ENCODE assay signal across 27 cellular contexts in genomic region chr16:4687416-4687815, GRCh38. TPM values are rescaled to one million over a fixed set of nuclear protein-coding genes. Genes with fewer than 3 reads are reported as not detected.
"Had no signal": no experiment of that assay in that cellular context is flagged by ENCODE, and none has a peak within 500 bp of the region (broad histone marks: within the 10 kb centered on the region; RNA-seq: fewer than 3 reads in every experiment).

No MANE protein-coding gene starts in this region.

- DNase-seq: activated CD4-positive, alpha-beta memory T cell treated with anti-CD3 and anti-CD28 coated beads for 36 hours; activated CD4-positive, alpha-beta T cell treated with anti-CD3 and anti-CD28 coated beads, Interleukin-2, amount 10 ng/mL, durations not matched to agents 24 days and 14 days; activated CD4-positive, CD25-positive, alpha-beta regulatory T cell treated with anti-CD3 and anti-CD28 coated beads, Interleukin-2, amount 50 U/mL, for 72 hours; activated CD8-positive, alpha-beta memory T cell treated with anti-CD3 and anti-CD28 coated beads, Interleukin-2, amount 50 U/mL, for 4 hours; activated T-cell treated with anti-CD3 and anti-CD28 coated beads, Interleukin-2, amount 50 U/mL, for 1 hour; anterior cingulate cortex; dorsolateral prefrontal cortex; effector memory CD4-positive, alpha-beta T cell; erythroblast; lower lobe of right lung; mesenchymal stem cell; stimulated activated CD4-positive, alpha-beta T cell treated with anti-CD3 and anti-CD28 coated beads, Interleukin-12 subunit alpha, Interleukin-12 subunit beta, amount 100 ng/mL, for 4 hours; stimulated activated CD4-positive, alpha-beta T cell treated with anti-CD3 and anti-CD28 coated beads, Interleukin-4, amount 100 ng/mL, for 1 hour; stimulated activated naive CD8-positive, alpha-beta T cell treated with anti-CD3 and anti-CD28 coated beads, Interleukin-15, amount 100 ng/mL, for 72 hours; substantia nigra; T1000; uterus; WERI-Rb-1 had no signal

- H3K36me3 ChIP-seq: uterus had no signal

- H3K36me3 Mint-ChIP-seq: activated naive CD8-positive, alpha-beta T cell; type B pancreatic cell had no signal

- H3K4me3 Mint-ChIP-seq: activated CD4-positive, alpha-beta memory T cell treated with anti-CD3 and anti-CD28 coated beads for 36 hours; activated CD4-positive, alpha-beta T cell treated with anti-CD3 and anti-CD28 coated beads, Interleukin-2, amount 10 ng/mL, durations not matched to agents 24 days and 14 days; activated naive CD8-positive, alpha-beta T cell; naive thymus-derived CD8-positive, alpha-beta T cell; stimulated activated naive CD8-positive, alpha-beta T cell treated with anti-CD3 and anti-CD28 coated beads, Interleukin-15, amount 100 ng/mL, for 72 hours; T-helper 17 cell; type B pancreatic cell had no signal

- H3K4me3 ChIP-seq: coronary artery, dorsolateral prefrontal cortex, heart left ventricle, lower lobe of right lung, skin epidermis, uterus had no signal

- H3K27me3 ChIP-seq: dorsolateral prefrontal cortex, heart left ventricle, uterus had no signal

- ATAC-seq: heart left ventricle; lower lobe of right lung; naive thymus-derived CD8-positive, alpha-beta T cell; sciatic nerve; stimulated activated naive CD8-positive, alpha-beta T cell treated with anti-CD3 and anti-CD28 coated beads, Interleukin-15, amount 100 ng/mL, for 72 hours; T-helper 17 cell had no signal

- H3K9me3 Mint-ChIP-seq: activated CD4-positive, alpha-beta memory T cell treated with anti-CD3 and anti-CD28 coated beads for 36 hours; activated CD4-positive, alpha-beta T cell treated with anti-CD3 and anti-CD28 coated beads, Interleukin-2, amount 10 ng/mL, durations not matched to agents 24 days and 14 days; activated T-helper 2 cell treated with anti-CD3 and anti-CD28 coated beads, Interferon-gamma antibody, Interleukin-2, Interleukin-4, amounts not matched to agents 10 μg/mL and 5 μg/mL and 100 μg/mL, durations not matched to agents 14 hours and 24 hours and 36 hours; naive thymus-derived CD8-positive, alpha-beta T cell; stimulated activated naive CD8-positive, alpha-beta T cell treated with anti-CD3 and anti-CD28 coated beads, Interleukin-15, amount 100 ng/mL, for 72 hours; type B pancreatic cell had no signal

- H3K4me1 ChIP-seq: uterus had no signal

- H3K9me3 ChIP-seq: heart left ventricle, lower lobe of right lung, uterus had no signal

- H3K27me3 Mint-ChIP-seq: activated CD4-positive, alpha-beta memory T cell treated with anti-CD3 and anti-CD28 coated beads for 36 hours; activated CD4-positive, alpha-beta T cell treated with anti-CD3 and anti-CD28 coated beads, Interleukin-2, amount 10 ng/mL, durations not matched to agents 24 days and 14 days; activated naive CD8-positive, alpha-beta T cell; naive thymus-derived CD8-positive, alpha-beta T cell; stimulated activated naive CD8-positive, alpha-beta T cell treated with anti-CD3 and anti-CD28 coated beads, Interleukin-15, amount 100 ng/mL, for 72 hours; T-helper 17 cell; type B pancreatic cell had no signal

- H3K27ac ChIP-seq: coronary artery, dorsolateral prefrontal cortex, lower lobe of right lung, skin epidermis, uterus, WERI-Rb-1 had no signal

- H3K27ac Mint-ChIP-seq: activated CD4-positive, alpha-beta memory T cell treated with anti-CD3 and anti-CD28 coated beads for 36 hours; activated CD4-positive, alpha-beta T cell treated with anti-CD3 and anti-CD28 coated beads, Interleukin-2, amount 10 ng/mL, durations not matched to agents 24 days and 14 days; activated naive CD8-positive, alpha-beta T cell; activated T-helper 2 cell treated with anti-CD3 and anti-CD28 coated beads, Interferon-gamma antibody, Interleukin-2, Interleukin-4, amounts not matched to agents 10 μg/mL and 5 μg/mL and 100 μg/mL, durations not matched to agents 14 hours and 24 hours and 36 hours; T-helper 17 cell; type B pancreatic cell had no signal

RNA-seq across cellular contexts. Expression of gene DNAAF8, which starts 46.9 kb away (rescaled TPM):
- total RNA-seq: activated CD4-positive, alpha-beta T cell treated with anti-CD3 and anti-CD28 coated beads, Interleukin-2, amount 10 ng/mL, durations not matched to agents 24 days and 14 days; T-helper 17 cell had no signal
